Comparison of ENCODE assay signal across 8 cellular contexts in genomic region chr7:93890464-93891068, GRCh38. TPM values are rescaled to one million over a fixed set of nuclear protein-coding genes. Genes with fewer than 3 reads are reported as not detected.
DNase-seq lines count a peak whose midpoint lies in the region; ATAC-seq and TF ChIP-seq lines count a peak whose summit lies in the region.

TSS of gene TFPI2 (minus strand) at chr7:93890753. CDS start at chr7:93890678, 75 bp downstream.

- peak within 1 kb of the TSS; percentile 67 for H3K27ac Mint-ChIP-seq in progenitor cell of endocrine pancreas

- H3K36me3 ChIP-seq in heart right ventricle = no peaks in the 10 kb centered on the region

- no peaks in the 10 kb centered on the region for H3K9me3 Mint-ChIP-seq in progenitor cell of endocrine pancreas (ENCODE audit: low read depth)

- H3K4me3 Mint-ChIP-seq in progenitor cell of endocrine pancreas (ENCODE audit: low read depth) = peak within 1 kb of the TSS; percentile 89

- peaks cover 0 to 26% (median 11%) of the 10 kb centered on the region in 9 donors for H3K4me1 ChIP-seq in heart right ventricle

- H3K9me3 ChIP-seq in heart right ventricle = no peaks in the 10 kb centered on the region

- peaks cover 9% of the 10 kb centered on the region for H3K4me1 Mint-ChIP-seq in progenitor cell of endocrine pancreas (ENCODE audit: low read depth)

- peaks cover 0 to 33% (median 9%) of the 10 kb centered on the region in 7 donors for H3K27me3 ChIP-seq in heart right ventricle

- peak; percentile 42 for ATAC-seq in HG03103 (IDR thresholded peaks at IDR 0.05; ENCODE audit: low read depth, unreplicated experiment)
- peak; percentile 62 to 85 (median 79) for ATAC-seq in heart right ventricle

- TF ChIP-seq CTCF in heart right ventricle (IDR thresholded peaks at IDR 0.05) (peak in 3 of 9 donors; percentile 18 to 41 (median 24)), progenitor cell of endocrine pancreas (IDR thresholded peaks at IDR 0.05; ENCODE audit: unreplicated experiment) (no peak)

- H3K27ac ChIP-seq in heart right ventricle = peak within 1 kb of the TSS in 9 of 10 donors; percentile 13 to 66 (median 46)

- peak within 1 kb of the TSS; percentile 41 to 68 (median 62) for H3K4me3 ChIP-seq in heart right ventricle

- 1% methylated on average over 49 of the region's 49 CpGs for WGBS in heart right ventricle, 2 donors

- H3K36me3 Mint-ChIP-seq in progenitor cell of endocrine pancreas (ENCODE audit: insufficient read depth) = no peaks in the 10 kb centered on the region

- intact Hi-C loops in heart right ventricle (cut with DNase I) = loop anchor here in 2 of 10 donors (10.0 kb wide), 2 partner anchors 324 to 544 kb away; no protein-coding TSS in a partner anchor

- peaks cover 52% of the 10 kb centered on the region for H3K27me3 Mint-ChIP-seq in progenitor cell of endocrine pancreas

- peak; percentile 23 for DNase-seq in activated CD4-positive, alpha-beta T cell treated with anti-CD3 and anti-CD28 coated beads for 48 hours
- no peak for DNase-seq in activated CD4-positive, alpha-beta T cell treated with anti-CD3 and anti-CD28 coated beads for 1 hour
- DNase-seq in activated T-cell treated with anti-CD3 and anti-CD28 coated beads, Interleukin-2, amount 50 U/mL, for 48 hours = peak; percentile 31 to 48
- DNase-seq in heart right ventricle (peak; percentile 15 to 47), progenitor cell of endocrine pancreas (ENCODE audit: low spot score, unreplicated experiment) (peak; percentile 34), NCI-H345 treated with DMSO at 0.1 percent for 48 hours (lab: John Stamatoyannopoulos, UW; ENCODE audit: unreplicated experiment) (no peak), epidermal melanocyte (ENCODE audit: insufficient read length, low spot score) (no peak)

RNA-seq across cellular contexts. Expression of gene TFPI2, which starts in this region (rescaled TPM):
- total RNA-seq in heart right ventricle = 10 to 100 TPM in 1 of 10 donors, 1 to 10 TPM in 9; 1.1 to 13.4 (median 2.2) TPM
- polyA plus RNA-seq in heart right ventricle = 1 to 10 TPM; 1.8 to 8.5 TPM
- total RNA-seq in progenitor cell of endocrine pancreas = 1.7 and 2.6 TPM in 2 replicates

Comparison
In these comparisons a context has a peak if more than half of its experiments do, and no peak if none do; other contexts are left out.
1. DNase-seq: peak in activated CD4-positive, alpha-beta T cell treated with anti-CD3 and anti-CD28 coated beads for 48 hours (single experiment), activated T-cell treated with anti-CD3 and anti-CD28 coated beads, Interleukin-2, amount 50 U/mL, for 48 hours (2 of 2), heart right ventricle (2 of 2) and progenitor cell of endocrine pancreas (single experiment); none in activated CD4-positive, alpha-beta T cell treated with anti-CD3 and anti-CD28 coated beads for 1 hour (single experiment), NCI-H345 treated with DMSO at 0.1 percent for 48 hours (single experiment) and epidermal melanocyte (single experiment).